Comparison of ENCODE assay signal across 10 cellular contexts in genomic region chr2:78992451-78992806, GRCh38. TPM values are rescaled to one million over a fixed set of nuclear protein-coding genes. Genes with fewer than 3 reads are reported as not detected.
DNase-seq lines count a peak whose midpoint lies in the region; TF ChIP-seq lines count a peak whose summit lies in the region.
"Had no signal": no experiment of that assay in that cellular context is flagged by ENCODE, and none has a peak within 500 bp of the region (broad histone marks: within the 10 kb centered on the region; RNA-seq: fewer than 3 reads in every experiment).

No MANE protein-coding gene starts in this region.

- H3K9ac ChIP-seq in duodenal mucosa (ENCODE audit: low read depth in 1 of 2, low read length in 2 of 2) = peak overlapping the region; percentile 8 to 45

- H3K4me1 ChIP-seq in duodenal mucosa (ENCODE audit: control insufficient read depth in 1 of 2, insufficient read depth in 2 of 2, low read length in 2 of 2) = peaks cover 18 to 19% of the 10 kb centered on the region in 2 donors

- H3K4me3 Mint-ChIP-seq in neural crest cell = peak overlapping the region; percentile 80
- no peak overlapping the region for H3K4me3 Mint-ChIP-seq in activated naive CD8-positive, alpha-beta T cell treated with anti-CD3 and anti-CD28 coated beads for 36 hours

- H3K27me3 Mint-ChIP-seq in neural crest cell (ENCODE audit: low read depth) = peaks cover 49% of the 10 kb centered on the region
- peaks cover 39% of the 10 kb centered on the region for H3K27me3 Mint-ChIP-seq in activated naive CD8-positive, alpha-beta T cell treated with anti-CD3 and anti-CD28 coated beads for 36 hours

- H3K9me3 ChIP-seq in duodenal mucosa (ENCODE audit: control insufficient read depth in 1 of 2, low read length in 2 of 2) = no peaks in the 10 kb centered on the region

- no peaks in the 10 kb centered on the region for H3K36me3 Mint-ChIP-seq in neural crest cell (ENCODE audit: low read depth)
- H3K36me3 Mint-ChIP-seq in activated naive CD8-positive, alpha-beta T cell treated with anti-CD3 and anti-CD28 coated beads for 36 hours = no peaks in the 10 kb centered on the region

- no peaks in the 10 kb centered on the region for H3K9me3 Mint-ChIP-seq in neural crest cell
- H3K9me3 Mint-ChIP-seq in activated naive CD8-positive, alpha-beta T cell treated with anti-CD3 and anti-CD28 coated beads for 36 hours = peaks cover 8% of the 10 kb centered on the region

- TF ChIP-seq CTCF in LNCAP (IDR thresholded peaks at IDR 0.05) (0 out of 2 replicates have a peak, but pooled peaks have one; percentile 23), neural crest cell (conservative IDR thresholded peaks at IDR 0.05) (peak; percentile 70)

- H3K27me3 ChIP-seq in duodenal mucosa (ENCODE audit: control insufficient read depth in 1 of 2, insufficient read depth in 2 of 2, low read length in 2 of 2) = peaks cover 0 to 3% of the 10 kb centered on the region in 2 donors

- DNase-seq in G401 (ENCODE audit: low spot score) (peak; percentile 12), neural crest cell (ENCODE audit: low read depth, low spot score) (peak; percentile 26), T-helper 2 cell (no peak), NCI-H187 treated with DMSO at 0.1 percent for 48 hours (lab: John Stamatoyannopoulos, UW) (no peak)
- no peak for DNase-seq in stimulated activated CD4-positive, alpha-beta T cell treated with anti-CD3 and anti-CD28 coated beads, Interleukin-4, amount 100 ng/mL, for 4 hours
- DNase-seq in activated naive CD8-positive, alpha-beta T cell treated with anti-CD3 and anti-CD28 coated beads for 36 hours = no peak
- DNase-seq: effector CD4-positive, alpha-beta T cell had no signal

- H3K27ac Mint-ChIP-seq in neural crest cell (ENCODE audit: unreplicated experiment) = no peak overlapping the region
- no peak overlapping the region for H3K27ac Mint-ChIP-seq in activated naive CD8-positive, alpha-beta T cell treated with anti-CD3 and anti-CD28 coated beads for 36 hours

- in situ Hi-C loops in G401 (cut with HindIII; ENCODE audit: low sequenced_read_pairs) = no loop called here

- no peaks in the 10 kb centered on the region for H3K36me3 ChIP-seq in duodenal mucosa (ENCODE audit: control insufficient read depth in 1 of 2, insufficient read depth in 2 of 2, low read length in 2 of 2)

- H3K4me3 ChIP-seq in duodenal mucosa (ENCODE audit: low read depth in 1 of 2, low read length in 2 of 2) = peak overlapping the region; percentile 57 to 66
- H3K4me3 ChIP-seq: SK-N-MC had no signal

- no peak overlapping the region for H3K27ac ChIP-seq in duodenal mucosa (ENCODE audit: low read depth, low read length)
- H3K27ac ChIP-seq: SK-N-MC had no signal

- peaks cover 12% of the 10 kb centered on the region for H3K4me1 Mint-ChIP-seq in neural crest cell
- no peaks in the 10 kb centered on the region for H3K4me1 Mint-ChIP-seq in activated naive CD8-positive, alpha-beta T cell treated with anti-CD3 and anti-CD28 coated beads for 36 hours

RNA-seq across cellular contexts. Expression of gene REG3G, which starts 33.1 kb away (rescaled TPM):
- total RNA-seq in G401 (2014; rRNA removed; shearing (Covaris generic)) = not detected in 2 replicates
- not detected in 2 replicates for total RNA-seq in neural crest cell
- not detected for total RNA-seq in activated naive CD8-positive, alpha-beta T cell treated with anti-CD3 and anti-CD28 coated beads for 36 hours

Comparison
In these comparisons a context has a peak if more than half of its experiments do, and no peak if none do; other contexts are left out.
1. DNase-seq: peak in G401 (single experiment) and neural crest cell (single experiment); none in stimulated activated CD4-positive, alpha-beta T cell treated with anti-CD3 and anti-CD28 coated beads, Interleukin-4, amount 100 ng/mL, for 4 hours (0 of 2), T-helper 2 cell (0 of 5), NCI-H187 treated with DMSO at 0.1 percent for 48 hours (single experiment) and activated naive CD8-positive, alpha-beta T cell treated with anti-CD3 and anti-CD28 coated beads for 36 hours (single experiment).